In genomic region chr7:54664235-54665228, GRCh38 we compare ENCODE assay signal across 8 cellular contexts.
DNase-seq lines count a peak whose midpoint lies in the region; ATAC-seq and TF ChIP-seq lines count a peak whose summit lies in the region.

No MANE protein-coding gene starts in this region.

- no peak for TF ChIP-seq EP300 in sigmoid colon (IDR thresholded peaks at IDR 0.05)

- H3K27me3 Mint-ChIP-seq in natural killer cell treated with Interleukin-12 subunit alpha and Interleukin-12 subunit beta and Interleukin-15 and Interleukin-18, amount 100 ng/mL, for 72 hours = peaks cover 16 to 20% of the 10 kb centered on the region in 2 donors
- H3K27me3 Mint-ChIP-seq in natural killer cell (ENCODE audit: low read depth in 2 of 2) = peaks cover 13 to 20% of the 10 kb centered on the region in 2 donors

- intact Hi-C loops in natural killer cell (cut with micrococcal nuclease) = no loop called here
- intact Hi-C loops in sigmoid colon (cut with DNase I) = no loop called here

- peaks cover 0 to 15% (median 0%) of the 10 kb centered on the region in 3 donors for H3K27me3 ChIP-seq in sigmoid colon

- peak overlapping the region; percentile 16 to 51 (median 48) for H3K4me3 ChIP-seq in sigmoid colon

- WGBS in sigmoid colon, 2 donors = 6% methylated on average over 62 of the region's 62 CpGs

- TF ChIP-seq POLR2A in sigmoid colon (IDR thresholded peaks at IDR 0.05) = no peak

- TF ChIP-seq CTCF in natural killer cell (IDR thresholded peaks at IDR 0.05) (no peak), sigmoid colon (IDR thresholded peaks at IDR 0.05) (peak in 3 of 4 experiments; percentile 25 to 64 (median 35))

- no peak overlapping the region for H3K27ac ChIP-seq in sigmoid colon

- H3K4me3 Mint-ChIP-seq in natural killer cell treated with Interleukin-12 subunit alpha and Interleukin-12 subunit beta and Interleukin-15 and Interleukin-18, amount 100 ng/mL, for 72 hours = no peak overlapping the region
- no peak overlapping the region for H3K4me3 Mint-ChIP-seq in natural killer cell

- no peaks in the 10 kb centered on the region for H3K9me3 ChIP-seq in sigmoid colon

- no peak overlapping the region for H3K27ac Mint-ChIP-seq in natural killer cell treated with Interleukin-12 subunit alpha and Interleukin-12 subunit beta and Interleukin-15 and Interleukin-18, amount 100 ng/mL, for 72 hours
- no peak overlapping the region for H3K27ac Mint-ChIP-seq in natural killer cell

- ATAC-seq in natural killer cell treated with Interleukin-12 subunit alpha and Interleukin-12 subunit beta and Interleukin-15 and Interleukin-18, amount 100 ng/mL, for 72 hours = peak; percentile 24 to 50
- ATAC-seq in natural killer cell (no peak), HG02588 (IDR thresholded peaks at IDR 0.05; ENCODE audit: unreplicated experiment) (peak; percentile 74)

- DNase-seq in natural killer cell treated with Interleukin-12 subunit alpha and Interleukin-12 subunit beta and Interleukin-15 and Interleukin-18, amount 100 ng/mL, for 72 hours (ENCODE audit: low spot score) = no peak
- DNase-seq in natural killer cell = no peak
- DNase-seq in NCI-H2171 (lab: John Stamatoyannopoulos, UW) = peak; percentile 0
- peak in 56 of 58 donors; percentile 19 to 83 (median 56) for DNase-seq in anterior cingulate cortex (lab: John Stamatoyannopoulos, UW)
- peak; percentile 48 for DNase-seq in iPS DF 19.7 (ENCODE audit: low read depth, low spot score)
- no peak for DNase-seq in sigmoid colon
- no peak for DNase-seq in NCI-H187 (lab: John Stamatoyannopoulos, UW)

- H3K36me3 Mint-ChIP-seq in natural killer cell treated with Interleukin-12 subunit alpha and Interleukin-12 subunit beta and Interleukin-15 and Interleukin-18, amount 100 ng/mL, for 72 hours = peaks cover 7% of the 10 kb centered on the region
- peaks cover 7% of the 10 kb centered on the region for H3K36me3 Mint-ChIP-seq in natural killer cell

- peaks cover 5% of the 10 kb centered on the region for H3K9me3 Mint-ChIP-seq in natural killer cell treated with Interleukin-12 subunit alpha and Interleukin-12 subunit beta and Interleukin-15 and Interleukin-18, amount 100 ng/mL, for 72 hours
- peaks cover 2 to 5% of the 10 kb centered on the region in 2 donors for H3K9me3 Mint-ChIP-seq in natural killer cell

- peaks cover 0 to 14% (median 10%) of the 10 kb centered on the region in 4 donors for H3K4me1 ChIP-seq in sigmoid colon

- H3K4me1 Mint-ChIP-seq in natural killer cell treated with Interleukin-12 subunit alpha and Interleukin-12 subunit beta and Interleukin-15 and Interleukin-18, amount 100 ng/mL, for 72 hours (ENCODE audit: low read depth in 2 of 2) = no peaks in the 10 kb centered on the region
- H3K4me1 Mint-ChIP-seq in natural killer cell = no peaks in the 10 kb centered on the region

- no peaks in the 10 kb centered on the region for H3K36me3 ChIP-seq in sigmoid colon

Comparison
In these comparisons a context has a peak if more than half of its experiments do, and no peak if none do; other contexts are left out.
1. ATAC-seq: peak in natural killer cell treated with Interleukin-12 subunit alpha and Interleukin-12 subunit beta and Interleukin-15 and Interleukin-18, amount 100 ng/mL, for 72 hours (2 of 2) and HG02588 (single experiment); none in natural killer cell (0 of 3).
2. DNase-seq: peak in NCI-H2171 (single experiment), anterior cingulate cortex (56 of 58) and iPS DF 19.7 (single experiment); none in natural killer cell treated with Interleukin-12 subunit alpha and Interleukin-12 subunit beta and Interleukin-15 and Interleukin-18, amount 100 ng/mL, for 72 hours (single experiment), natural killer cell (single experiment), sigmoid colon (single experiment) and NCI-H187 (0 of 2).